Comparison of ENCODE assay signal across 14 cellular contexts in genomic region chr2:43248621-43249020, GRCh38. TPM values are rescaled to one million over a fixed set of nuclear protein-coding genes. Genes with fewer than 3 reads are reported as not detected.
DNase-seq lines count a peak whose midpoint lies in the region; ATAC-seq and TF ChIP-seq lines count a peak whose summit lies in the region.
"Had no signal": no experiment of that assay in that cellular context is flagged by ENCODE, and none has a peak within 500 bp of the region (broad histone marks: within the 10 kb centered on the region; RNA-seq: fewer than 3 reads in every experiment).

No MANE protein-coding gene starts in this region.

- TF ChIP-seq CTCF in uterus (IDR thresholded peaks at IDR 0.05) = no peak
- no peak for TF ChIP-seq CTCF in GM10266 (IDR thresholded peaks at IDR 0.05; ENCODE audit: control insufficient read depth, insufficient read depth, low read depth, missing control alignments)

- H3K23ac ChIP-seq in trophoblast cell (ENCODE audit: low read length) = no peak overlapping the region

- H3K79me1 ChIP-seq in trophoblast cell (ENCODE audit: low read length) = peaks cover 53% of the 10 kb centered on the region

- H2AK5ac ChIP-seq in trophoblast cell (ENCODE audit: low read length) = peak overlapping the region; percentile 65

- H3K9ac ChIP-seq in trophoblast cell (ENCODE audit: low read length) = no peak overlapping the region

- no peak overlapping the region for H2AFZ ChIP-seq in trophoblast cell (ENCODE audit: insufficient read depth, low read length, poor library complexity)
- H2AFZ ChIP-seq: GM23338 had no signal

- H3K27me3 ChIP-seq in trophoblast cell (ENCODE audit: insufficient read depth, low read length) = no peaks in the 10 kb centered on the region
- H3K27me3 ChIP-seq in uterus = no peaks in the 10 kb centered on the region
- H3K27me3 ChIP-seq in CD8-positive, alpha-beta memory T cell (ENCODE audit: insufficient read depth, low read length, poor library complexity, severe bottlenecking) = no peaks in the 10 kb centered on the region
- H3K27me3 ChIP-seq: BE2C had no signal

- no peaks in the 10 kb centered on the region for H3K27me3 Mint-ChIP-seq in activated T-helper 17 cell treated with anti-CD3 and anti-CD28 coated beads, Interleukin-2, amount 50 U/mL, for 72 hours
- H3K27me3 Mint-ChIP-seq in effector memory CD8-positive, alpha-beta T cell = no peaks in the 10 kb centered on the region
- no peaks in the 10 kb centered on the region for H3K27me3 Mint-ChIP-seq in CD8-positive, alpha-beta memory T cell

- H2BK120ac ChIP-seq in trophoblast cell (ENCODE audit: insufficient read depth, low read length, poor library complexity) = peak overlapping the region; percentile 18

- WGBS in trophoblast cell (ENCODE audit: extremely low coverage, insufficient coverage, insufficient read length) = no CpG with 5 or more reads among the region's 7 CpGs

- H3K4me2 ChIP-seq in trophoblast cell (ENCODE audit: low read length) = no peak overlapping the region
- H3K4me2 ChIP-seq: GM23338 had no signal

- peak overlapping the region; percentile 88 for H4K91ac ChIP-seq in trophoblast cell (ENCODE audit: low read depth, low read length)

- peaks cover 9% of the 10 kb centered on the region for H3K79me2 ChIP-seq in trophoblast cell (ENCODE audit: control insufficient read depth, insufficient read depth, low read length, poor library complexity)

- H3K27ac Mint-ChIP-seq in activated T-helper 17 cell treated with anti-CD3 and anti-CD28 coated beads, Interleukin-2, amount 50 U/mL, for 72 hours = peak overlapping the region; percentile 32
- H3K27ac Mint-ChIP-seq in effector memory CD8-positive, alpha-beta T cell = peak overlapping the region; percentile 5 to 59
- H3K27ac Mint-ChIP-seq in CD8-positive, alpha-beta memory T cell = peak overlapping the region in 3 of 8 donors; percentile 6 to 37 (median 20)
- H3K27ac Mint-ChIP-seq: CD8-positive, alpha-beta T cell; GM23338 had no signal

- H4K8ac ChIP-seq in trophoblast cell (ENCODE audit: low read depth, low read length) = no peak overlapping the region

- ATAC-seq in activated T-helper 17 cell treated with anti-CD3 and anti-CD28 coated beads, Interleukin-2, amount 50 U/mL, for 72 hours (replicated peaks) = no peak
- ATAC-seq in effector memory CD8-positive, alpha-beta T cell (replicated peaks) = no peak
- ATAC-seq: CD8-positive, alpha-beta T cell; GM12878; GM23338 had no signal

- H3K4me1 ChIP-seq in trophoblast cell (ENCODE audit: control insufficient read depth in 1 of 2, insufficient read depth in 2 of 2, low read length in 2 of 2) = peaks cover 26 to 37% of the 10 kb centered on the region in 2 experiments
- no peaks in the 10 kb centered on the region for H3K4me1 ChIP-seq in uterus
- no peaks in the 10 kb centered on the region for H3K4me1 ChIP-seq in CD8-positive, alpha-beta memory T cell (ENCODE audit: insufficient read depth, low read length)

- H3K4me3 ChIP-seq in trophoblast cell (ENCODE audit: low read depth, low read length) (no peak overlapping the region), uterus (no peak overlapping the region)
- H3K4me3 ChIP-seq in CD8-positive, alpha-beta memory T cell (ENCODE audit: low read length) = no peak overlapping the region
- H3K4me3 ChIP-seq: GM12878, GM23338 had no signal

- H3K36me3 ChIP-seq in trophoblast cell (ENCODE audit: control insufficient read depth in 1 of 2, insufficient read depth in 2 of 2, low read length in 2 of 2) (no peaks in the 10 kb centered on the region), uterus (no peaks in the 10 kb centered on the region)
- peaks cover under 1% of the 10 kb centered on the region for H3K36me3 ChIP-seq in CD8-positive, alpha-beta memory T cell (ENCODE audit: insufficient read depth, low read length)
- H3K36me3 ChIP-seq: BE2C had no signal

- peak overlapping the region; percentile 67 for H2BK12ac ChIP-seq in trophoblast cell (ENCODE audit: low read length)

- H2BK5ac ChIP-seq in trophoblast cell (ENCODE audit: low read depth, low read length, poor library complexity) = no peak overlapping the region

- no peak for TF ChIP-seq POLR2A in uterus (IDR thresholded peaks at IDR 0.05)

- H3K4me1 Mint-ChIP-seq in activated T-helper 17 cell treated with anti-CD3 and anti-CD28 coated beads, Interleukin-2, amount 50 U/mL, for 72 hours = no peaks in the 10 kb centered on the region
- H3K4me1 Mint-ChIP-seq in effector memory CD8-positive, alpha-beta T cell (ENCODE audit: low read depth in 2 of 2) = peaks cover 4 to 7% of the 10 kb centered on the region in 2 donors
- H3K4me1 Mint-ChIP-seq in CD8-positive, alpha-beta memory T cell = no peaks in the 10 kb centered on the region

- no peak overlapping the region for H3K18ac ChIP-seq in trophoblast cell (ENCODE audit: low read length)

- peaks cover 6% of the 10 kb centered on the region for H3K36me3 Mint-ChIP-seq in activated T-helper 17 cell treated with anti-CD3 and anti-CD28 coated beads, Interleukin-2, amount 50 U/mL, for 72 hours (ENCODE audit: low read depth)
- H3K36me3 Mint-ChIP-seq in effector memory CD8-positive, alpha-beta T cell (ENCODE audit: insufficient read depth) = peaks cover 4% of the 10 kb centered on the region
- H3K36me3 Mint-ChIP-seq in CD8-positive, alpha-beta memory T cell = peaks cover 0 to 31% (median 7%) of the 10 kb centered on the region in 3 donors

- H3K9me3 Mint-ChIP-seq in activated T-helper 17 cell treated with anti-CD3 and anti-CD28 coated beads, Interleukin-2, amount 50 U/mL, for 72 hours = no peaks in the 10 kb centered on the region
- H3K9me3 Mint-ChIP-seq in effector memory CD8-positive, alpha-beta T cell = no peaks in the 10 kb centered on the region
- H3K9me3 Mint-ChIP-seq in CD8-positive, alpha-beta memory T cell = no peaks in the 10 kb centered on the region
- H3K9me3 Mint-ChIP-seq: CD8-positive, alpha-beta T cell; GM23338; H9 had no signal

- H3K4me3 Mint-ChIP-seq in activated T-helper 17 cell treated with anti-CD3 and anti-CD28 coated beads, Interleukin-2, amount 50 U/mL, for 72 hours = no peak overlapping the region
- no peak overlapping the region for H3K4me3 Mint-ChIP-seq in effector memory CD8-positive, alpha-beta T cell
- no peak overlapping the region for H3K4me3 Mint-ChIP-seq in CD8-positive, alpha-beta memory T cell
- H3K4me3 Mint-ChIP-seq: CD8-positive, alpha-beta T cell; GM23338; H9 had no signal

- H3K9me3 ChIP-seq in trophoblast cell (ENCODE audit: insufficient read depth, low read depth, low read length) (no peaks in the 10 kb centered on the region), uterus (no peaks in the 10 kb centered on the region)
- no peaks in the 10 kb centered on the region for H3K9me3 ChIP-seq in CD8-positive, alpha-beta memory T cell (ENCODE audit: low read length)
- H3K9me3 ChIP-seq: BE2C, Caco-2 had no signal

- H3K14ac ChIP-seq in trophoblast cell (ENCODE audit: low read length) = peak overlapping the region; percentile 4

- no peak overlapping the region for H3K4ac ChIP-seq in trophoblast cell (ENCODE audit: low read depth, low read length)

- no peak for DNase-seq in effector memory CD8-positive, alpha-beta T cell
- no peak for DNase-seq in trophoblast cell
- no peak for DNase-seq in uterus
- DNase-seq in Ammon's horn (ENCODE audit: low spot score) = no peak
- DNase-seq in CD8-positive, alpha-beta memory T cell = no peak
- DNase-seq in GM10266 (ENCODE audit: extremely low spot score) = no peak
- DNase-seq: BE2C; Caco-2; CD8-positive, alpha-beta T cell; H9 had no signal

- H3K27ac ChIP-seq in trophoblast cell (ENCODE audit: low read depth, low read length) (no peak overlapping the region), uterus (peak overlapping the region; percentile 18 to 92)
- no peak overlapping the region for H3K27ac ChIP-seq in CD8-positive, alpha-beta memory T cell (ENCODE audit: low read depth, low read length)
- H3K27ac ChIP-seq: C4-2B had no signal

- POLR2A ChIA-PET in CD8-positive, alpha-beta memory T cell (lab: Charles Lee) = no interaction called here

- intact Hi-C loops in uterus (cut with DNase I; ENCODE audit: low total_unique reads) = no loop called here

- CTCF ChIA-PET in CD8-positive, alpha-beta memory T cell (lab: Charles Lee) = no interaction called here

- H4K12ac ChIP-seq in trophoblast cell (ENCODE audit: low read depth, low read length) = no peak overlapping the region

RNA-seq across cellular contexts. Expression of gene ZFP36L2, which starts 22.2 kb away (rescaled TPM):
- 100 to 1,000 TPM in 1 of 2 donors, 10 to 100 TPM in 1; 57.8 to 185 TPM for total RNA-seq in activated T-helper 17 cell treated with anti-CD3 and anti-CD28 coated beads, Interleukin-2, amount 50 U/mL, for 72 hours
- 62.0 and 65.7 TPM in 2 replicates for polyA plus RNA-seq in trophoblast cell (2013)
- total RNA-seq in uterus = 100 to 1,000 TPM in 1 of 4 donors, 10 to 100 TPM in 3; 18.2 to 209 (median 67.2) TPM
- 10 to 100 TPM; 98.0 to 98.6 TPM for total RNA-seq in CD8-positive, alpha-beta memory T cell
- 737 TPM for polyA plus RNA-seq in CD8-positive, alpha-beta memory T cell

Comparison
In these comparisons a context has a peak if more than half of its experiments do, and no peak if none do; other contexts are left out.
1. H3K27ac ChIP-seq: peak in uterus (2 of 2); none in trophoblast cell (single experiment) and CD8-positive, alpha-beta memory T cell (single experiment).